In genomic region chr4:68748181-68748981, GRCh38 we compare ENCODE assay signal across 14 cellular contexts.
DNase-seq lines count a peak whose midpoint lies in the region; ATAC-seq and TF ChIP-seq lines count a peak whose summit lies in the region.
"Had no signal": no experiment of that assay in that cellular context is flagged by ENCODE, and none has a peak within 500 bp of the region (broad histone marks: within the 10 kb centered on the region; RNA-seq: fewer than 3 reads in every experiment).

No MANE protein-coding gene starts in this region.

- peak overlapping the region; percentile 8 for H3K27ac ChIP-seq in mammary epithelial cell (ENCODE audit: insufficient read depth, low read depth, low read length)
- no peak overlapping the region for H3K27ac ChIP-seq in naive thymus-derived CD4-positive, alpha-beta T cell (ENCODE audit: low read depth, low read length)
- H3K27ac ChIP-seq in thyroid gland = no peak overlapping the region
- H3K27ac ChIP-seq in ovary = no peak overlapping the region
- H3K27ac ChIP-seq: right atrium auricular region had no signal

- peak; percentile 36 for DNase-seq in HS-27A (ENCODE audit: low read depth)
- DNase-seq in mammary epithelial cell = peak; percentile 69
- no peak for DNase-seq in naive thymus-derived CD4-positive, alpha-beta T cell
- no peak for DNase-seq in head of caudate nucleus
- DNase-seq in thyroid gland = no peak
- DNase-seq in endothelial cell (ENCODE audit: low spot score) = no peak
- DNase-seq in ovary = no peak
- DNase-seq: activated CD4-positive, alpha-beta memory T cell treated with anti-CD3 and anti-CD28 coated beads, Interleukin-2, amount 10 ng/mL, durations not matched to agents 7 days and 5 days; activated effector memory CD4-positive, alpha-beta T cell treated with anti-CD3 and anti-CD28 coated beads, Interleukin-2, amount 50 U/mL, for 16 hours; erythroblast; NCI-H2171 treated with DMSO at 0.1 percent for 48 hours had no signal

- in situ Hi-C loops in mammary epithelial cell (cut with MboI; ENCODE audit: low sequenced_read_pairs in 2 of 2) = no loop called here

- CTCF ChIA-PET in mammary epithelial cell (lab: Charles Lee; ENCODE audit: low non-redundant PET) = no interaction called here
- CTCF ChIA-PET in naive thymus-derived CD4-positive, alpha-beta T cell (lab: Charles Lee) = no interaction called here

- H3K4me2 ChIP-seq in mammary epithelial cell (ENCODE audit: insufficient read depth, low read depth, low read length) = peak overlapping the region; percentile 14

- H3K27me3 ChIP-seq in mammary epithelial cell (ENCODE audit: insufficient read depth, low read length) (no peaks in the 10 kb centered on the region), thyroid gland (no peaks in the 10 kb centered on the region), ovary (no peaks in the 10 kb centered on the region)
- no peaks in the 10 kb centered on the region for H3K27me3 ChIP-seq in naive thymus-derived CD4-positive, alpha-beta T cell (ENCODE audit: control insufficient read depth in 2 of 2, insufficient read depth in 2 of 2, low read length in 2 of 2)
- H3K27me3 ChIP-seq: right atrium auricular region had no signal

- TF ChIP-seq POLR2A in thyroid gland (IDR thresholded peaks at IDR 0.05) (no peak), ovary (IDR thresholded peaks at IDR 0.05) (no peak)

- peaks cover 0 to 5% (median 2%) of the 10 kb centered on the region in 11 donors for H3K9me3 Mint-ChIP-seq in naive thymus-derived CD4-positive, alpha-beta T cell
- no peaks in the 10 kb centered on the region for H3K9me3 Mint-ChIP-seq in endothelial cell (ENCODE audit: unreplicated experiment)
- H3K9me3 Mint-ChIP-seq: stimulated activated naive CD8-positive, alpha-beta T cell treated with anti-CD3 and anti-CD28 coated beads, Interleukin-15, Interleukin-2, amounts not matched to agents 100 ng/mL and 50 ng/mL, for 24 hours had no signal

- H3K36me3 ChIP-seq in mammary epithelial cell (ENCODE audit: insufficient read depth, low read length) = no peaks in the 10 kb centered on the region
- no peaks in the 10 kb centered on the region for H3K36me3 ChIP-seq in naive thymus-derived CD4-positive, alpha-beta T cell (ENCODE audit: control insufficient read depth in 2 of 3, insufficient read depth in 3 of 3, low read length in 3 of 3)
- H3K36me3 ChIP-seq in thyroid gland = no peaks in the 10 kb centered on the region
- no peaks in the 10 kb centered on the region for H3K36me3 ChIP-seq in ovary
- H3K36me3 ChIP-seq: right atrium auricular region had no signal

- peaks cover 0 to 10% (median 6%) of the 10 kb centered on the region in 5 donors for H3K27me3 Mint-ChIP-seq in naive thymus-derived CD4-positive, alpha-beta T cell
- H3K27me3 Mint-ChIP-seq in endothelial cell (ENCODE audit: unreplicated experiment) = peaks cover 1% of the 10 kb centered on the region
- H3K27me3 Mint-ChIP-seq: activated CD4-positive, alpha-beta memory T cell treated with anti-CD3 and anti-CD28 coated beads, Interleukin-2, amount 10 ng/mL, durations not matched to agents 7 days and 5 days had no signal

- TF ChIP-seq EP300 in ovary (IDR thresholded peaks at IDR 0.05) = no peak

- 25% methylated on average over 8 of the region's 8 CpGs for WGBS in mammary epithelial cell (ENCODE audit: low coverage, missing lambda C conversion rate)
- WGBS in thyroid gland, 2 donors = 58 to 77% methylated on average over 8 of the region's 8 CpGs
- 54 to 80% (median 73%) methylated on average over 8 of the region's 8 CpGs for WGBS in ovary, 3 donors

- no TSS peak for BruUV-seq in mammary epithelial cell (replicated peaks; lab: Mats Ljungman, UMichigan)

- peak; percentile 58 for ATAC-seq in GM18873 (IDR thresholded peaks at IDR 0.05; ENCODE audit: low FRiP score, unreplicated experiment)
- ATAC-seq in naive thymus-derived CD4-positive, alpha-beta T cell = peak; percentile 24

- H3K4me1 ChIP-seq in mammary epithelial cell (ENCODE audit: insufficient read depth, low read length) (peaks cover 7% of the 10 kb centered on the region), thyroid gland (no peaks in the 10 kb centered on the region), ovary (ENCODE audit: insufficient read depth) (no peaks in the 10 kb centered on the region)
- no peaks in the 10 kb centered on the region for H3K4me1 ChIP-seq in naive thymus-derived CD4-positive, alpha-beta T cell (ENCODE audit: control insufficient read depth in 2 of 2, insufficient read depth in 2 of 2, low read length in 2 of 2)
- H3K4me1 ChIP-seq: right atrium auricular region had no signal

- no peak overlapping the region for H3K4me3 Mint-ChIP-seq in naive thymus-derived CD4-positive, alpha-beta T cell
- no peak overlapping the region for H3K4me3 Mint-ChIP-seq in endothelial cell (ENCODE audit: unreplicated experiment)
- H3K4me3 Mint-ChIP-seq: activated CD4-positive, alpha-beta memory T cell treated with anti-CD3 and anti-CD28 coated beads, Interleukin-2, amount 10 ng/mL, durations not matched to agents 7 days and 5 days; stimulated activated naive CD8-positive, alpha-beta T cell treated with anti-CD3 and anti-CD28 coated beads, Interleukin-15, Interleukin-2, amounts not matched to agents 100 ng/mL and 50 ng/mL, for 24 hours had no signal

- intact Hi-C loops in mammary epithelial cell (cut with micrococcal nuclease) = no loop called here
- intact Hi-C loops in naive thymus-derived CD4-positive, alpha-beta T cell (cut with micrococcal nuclease) = no loop called here
- intact Hi-C loops in head of caudate nucleus (cut with DNase I) = no loop called here
- intact Hi-C loops in thyroid gland (cut with DNase I) = no loop called here
- intact Hi-C loops in ovary (cut with DNase I) = no loop called here

- H3K4me3 ChIP-seq in mammary epithelial cell (replicated peaks in 1 of 3; ENCODE audit: insufficient read depth in 1 of 3, low read depth in 2 of 3, low read length in 3 of 3) (peak overlapping the region in 1 of 3 experiments; percentile 7), thyroid gland (replicated peaks in 1 of 3) (no peak overlapping the region), ovary (no peak overlapping the region)
- H3K4me3 ChIP-seq in naive thymus-derived CD4-positive, alpha-beta T cell (ENCODE audit: low read length) = no peak overlapping the region
- H3K4me3 ChIP-seq: right atrium auricular region had no signal

- H3K9me3 ChIP-seq in mammary epithelial cell (replicated peaks; ENCODE audit: insufficient read depth, low read length) (no peaks in the 10 kb centered on the region), thyroid gland (no peaks in the 10 kb centered on the region), ovary (no peaks in the 10 kb centered on the region)
- H3K9me3 ChIP-seq in naive thymus-derived CD4-positive, alpha-beta T cell (ENCODE audit: control insufficient read depth in 2 of 3, low read length in 3 of 3) = no peaks in the 10 kb centered on the region
- H3K9me3 ChIP-seq: right atrium auricular region had no signal

- H3K79me2 ChIP-seq in mammary epithelial cell (ENCODE audit: insufficient read depth, low read length) = no peaks in the 10 kb centered on the region

- POLR2A ChIA-PET in naive thymus-derived CD4-positive, alpha-beta T cell (lab: Charles Lee) = no interaction called here

- H3K4me1 Mint-ChIP-seq in naive thymus-derived CD4-positive, alpha-beta T cell = no peaks in the 10 kb centered on the region
- H3K4me1 Mint-ChIP-seq in endothelial cell (ENCODE audit: unreplicated experiment) = no peaks in the 10 kb centered on the region
- H3K4me1 Mint-ChIP-seq: activated CD4-positive, alpha-beta memory T cell treated with anti-CD3 and anti-CD28 coated beads, Interleukin-2, amount 10 ng/mL, durations not matched to agents 7 days and 5 days had no signal

- no peak overlapping the region for H3K27ac Mint-ChIP-seq in naive thymus-derived CD4-positive, alpha-beta T cell
- no peak overlapping the region for H3K27ac Mint-ChIP-seq in endothelial cell (ENCODE audit: unreplicated experiment)
- H3K27ac Mint-ChIP-seq: activated CD4-positive, alpha-beta memory T cell treated with anti-CD3 and anti-CD28 coated beads, Interleukin-2, amount 10 ng/mL, durations not matched to agents 7 days and 5 days; stimulated activated naive CD8-positive, alpha-beta T cell treated with anti-CD3 and anti-CD28 coated beads, Interleukin-15, Interleukin-2, amounts not matched to agents 100 ng/mL and 50 ng/mL, for 24 hours had no signal

- no peaks in the 10 kb centered on the region for H3K36me3 Mint-ChIP-seq in naive thymus-derived CD4-positive, alpha-beta T cell
- no peaks in the 10 kb centered on the region for H3K36me3 Mint-ChIP-seq in endothelial cell (ENCODE audit: low read depth, unreplicated experiment)

- TF ChIP-seq CTCF in mammary epithelial cell (conservative IDR thresholded peaks at IDR 0.05 in 1 of 2, IDR thresholded peaks at IDR 0.05 in 1 of 2; ENCODE audit: extremely low read depth in 1 of 2, insufficient read depth in 1 of 2, low read depth in 1 of 2, low read length in 2 of 2) = no peak
- no peak for TF ChIP-seq CTCF in thyroid gland (IDR thresholded peaks at IDR 0.05)
- no peak for TF ChIP-seq CTCF in endothelial cell (IDR thresholded peaks at IDR 0.05; ENCODE audit: unreplicated experiment)
- TF ChIP-seq CTCF in ovary (IDR thresholded peaks at IDR 0.05) = no peak

- no peaks in the 10 kb centered on the region for H4K20me1 ChIP-seq in mammary epithelial cell (ENCODE audit: insufficient read depth, low read length)

- no peak overlapping the region for H3K9ac ChIP-seq in mammary epithelial cell (ENCODE audit: insufficient read depth, low read length)

- peak overlapping the region; percentile 68 for H2AFZ ChIP-seq in mammary epithelial cell (ENCODE audit: low read depth, low read length)

- dilution Hi-C loops in mammary epithelial cell (cut with HindIII; ENCODE audit: low sequenced_read_pairs) = no loop called here

Comparison
In these comparisons a context has a peak if more than half of its experiments do, and no peak if none do; other contexts are left out.
1. DNase-seq: peak in HS-27A (single experiment) and mammary epithelial cell (single experiment); none in naive thymus-derived CD4-positive, alpha-beta T cell (0 of 9), head of caudate nucleus (0 of 42), thyroid gland (0 of 2), endothelial cell (single experiment) and ovary (0 of 5).